11 cellular contexts compared by ENCODE assay signal in genomic region chr11:86519064-86519911, GRCh38.
DNase-seq lines count a peak whose midpoint lies in the region; ATAC-seq and TF ChIP-seq lines count a peak whose summit lies in the region.
"Had no signal": no experiment of that assay in that cellular context is flagged by ENCODE, and none has a peak within 500 bp of the region (broad histone marks: within the 10 kb centered on the region; RNA-seq: fewer than 3 reads in every experiment).

No MANE protein-coding gene starts in this region.

- H3K4me3 ChIP-seq in suprapubic skin, result no peak overlapping the region

- H3K4me3 Mint-ChIP-seq in activated naive CD8-positive, alpha-beta T cell treated with anti-CD3 and anti-CD28 coated beads, Interleukin-2, amount 50 U/mL, for 24 hours, result no peak overlapping the region

- TF ChIP-seq EP300 in suprapubic skin (IDR thresholded peaks at IDR 0.05), result no peak

- H3K9me3 ChIP-seq in suprapubic skin, result no peaks in the 10 kb centered on the region

- no peaks in the 10 kb centered on the region for H3K36me3 ChIP-seq in suprapubic skin

- ATAC-seq in SK-N-SH treated with all-trans-retinoic acid at 6 μM for 48 hours (peak; percentile 70), Right ventricle myocardium superior (ENCODE audit: poor library complexity) (peak; percentile 83), sciatic nerve (peak; percentile 47)
- no peak for ATAC-seq in activated naive CD8-positive, alpha-beta T cell treated with anti-CD3 and anti-CD28 coated beads, Interleukin-2, amount 50 U/mL, for 24 hours

- H3K27me3 Mint-ChIP-seq in activated naive CD8-positive, alpha-beta T cell treated with anti-CD3 and anti-CD28 coated beads, Interleukin-2, amount 50 U/mL, for 24 hours, result peaks cover 9% of the 10 kb centered on the region

- no peak overlapping the region for H3K27ac Mint-ChIP-seq in activated naive CD8-positive, alpha-beta T cell treated with anti-CD3 and anti-CD28 coated beads, Interleukin-2, amount 50 U/mL, for 24 hours

- TF ChIP-seq CTCF in suprapubic skin (IDR thresholded peaks at IDR 0.05), result no peak

- H3K9me3 Mint-ChIP-seq in activated naive CD8-positive, alpha-beta T cell treated with anti-CD3 and anti-CD28 coated beads, Interleukin-2, amount 50 U/mL, for 24 hours, result peaks cover 4% of the 10 kb centered on the region

- TF ChIP-seq POLR2A in suprapubic skin (IDR thresholded peaks at IDR 0.05), result no peak

- in situ Hi-C loops in KBM-7 (cut with MboI; ENCODE audit: low pct_unique_long_range_greater_than_20kb, low sequenced_read_pairs), result no loop called here

- no peak overlapping the region for H3K27ac ChIP-seq in suprapubic skin
- H3K27ac ChIP-seq: KMS-11 had no signal

- DNase-seq in ELR (ENCODE audit: low read depth) (peak; percentile 64), Right ventricle myocardium superior (no peak), sciatic nerve (ENCODE audit: low spot score) (no peak), KBM-7 (no peak), NOMO-1 treated with DMSO at 0.1 percent for 48 hours (lab: John Stamatoyannopoulos, UW; ENCODE audit: unreplicated experiment) (no peak), suprapubic skin (ENCODE audit: low spot score in 2 of 2) (no peak)
- no peak for DNase-seq in activated naive CD8-positive, alpha-beta T cell treated with anti-CD3 and anti-CD28 coated beads, Interleukin-2, amount 50 U/mL, for 24 hours
- DNase-seq: H7; stimulated activated CD4-positive, alpha-beta T cell treated with anti-CD3 and anti-CD28 coated beads, Interleukin-4, amount 100 ng/mL, for 4 hours had no signal

- WGBS in suprapubic skin, result 30% methylated on average over 5 of the region's 5 CpGs

- peaks cover 2% of the 10 kb centered on the region for H3K36me3 Mint-ChIP-seq in activated naive CD8-positive, alpha-beta T cell treated with anti-CD3 and anti-CD28 coated beads, Interleukin-2, amount 50 U/mL, for 24 hours (ENCODE audit: low read depth)

- H3K4me1 ChIP-seq in suprapubic skin, result peaks cover 23% of the 10 kb centered on the region

- no peaks in the 10 kb centered on the region for H3K27me3 ChIP-seq in suprapubic skin

- intact Hi-C loops in Right ventricle myocardium superior (cut with DNase I), result no loop called here
- intact Hi-C loops in sciatic nerve (cut with DNase I), result no loop called here

- H3K4me1 Mint-ChIP-seq in activated naive CD8-positive, alpha-beta T cell treated with anti-CD3 and anti-CD28 coated beads, Interleukin-2, amount 50 U/mL, for 24 hours, result peaks cover 4% of the 10 kb centered on the region

TF ChIP-seq in SK-N-SH treated with all-trans-retinoic acid at 6 μM for 48 hours, 23 proteins besides CTCF, POLR2A, EP300 and RAD21:
- TF ChIP-seq CSRNP3 (CRISPR knock-in tag; IDR thresholded peaks at IDR 0.05) (no peak), ESRRG (CRISPR knock-in tag; IDR thresholded peaks at IDR 0.05) (no peak), TCF4 (CRISPR knock-in tag; IDR thresholded peaks at IDR 0.05; ENCODE audit: borderline replicate concordance) (no peak), ZNF70 (CRISPR knock-in tag; IDR thresholded peaks at IDR 0.05) (no peak), OSR1 (CRISPR knock-in tag; IDR thresholded peaks at IDR 0.05) (no peak), ZFP3 (CRISPR knock-in tag; IDR thresholded peaks at IDR 0.05) (no peak), CSDC2 (CRISPR knock-in tag; IDR thresholded peaks at IDR 0.05) (no peak), CREB5 (CRISPR knock-in tag; IDR thresholded peaks at IDR 0.05; ENCODE audit: low read depth) (no peak), TSHZ2 (CRISPR knock-in tag; IDR thresholded peaks at IDR 0.05) (no peak), ISL1 (CRISPR knock-in tag; IDR thresholded peaks at IDR 0.05) (peak; percentile 78), SNAI2 (CRISPR knock-in tag; IDR thresholded peaks at IDR 0.05) (0 out of 2 replicates have a peak, but pooled peaks have one; percentile 50)
